In genomic region chr20:46552460-46553420, GRCh38 we compare ENCODE assay signal across 8 cellular contexts.
DNase-seq lines count a peak whose midpoint lies in the region; ATAC-seq lines count a peak whose summit lies in the region.

No MANE protein-coding gene starts in this region.

- peak; percentile 53 for DNase-seq in activated naive CD4-positive, alpha-beta T cell treated with Interleukin-2 at 50 U/mL for 16 hours
- no peak for DNase-seq in activated naive CD4-positive, alpha-beta T cell (lab: John Stamatoyannopoulos, UW)
- peak; percentile 32 for DNase-seq in activated CD8-positive, alpha-beta memory T cell treated with anti-CD3 and anti-CD28 coated beads, Interleukin-2, amount 50 U/mL, for 4 hours
- peak; percentile 63 for DNase-seq in stimulated activated CD8-positive, alpha-beta memory T cell treated with anti-CD3 and anti-CD28 coated beads, Interleukin-4, amount 100 ng/mL, for 48 hours
- DNase-seq in NCI-H2081 (lab: John Stamatoyannopoulos, UW) (no peak), NCI-H1436 (lab: John Stamatoyannopoulos, UW) (no peak), NCI-H128 (lab: John Stamatoyannopoulos, UW; ENCODE audit: unreplicated experiment) (no peak)

- ATAC-seq in HG03432 (IDR thresholded peaks at IDR 0.05; ENCODE audit: unreplicated experiment), result peak; percentile 82

Comparison
In these comparisons a context has a peak if more than half of its experiments do, and no peak if none do; other contexts are left out.
1. DNase-seq: peak in activated naive CD4-positive, alpha-beta T cell treated with Interleukin-2 at 50 U/mL for 16 hours (single experiment), activated CD8-positive, alpha-beta memory T cell treated with anti-CD3 and anti-CD28 coated beads, Interleukin-2, amount 50 U/mL, for 4 hours (single experiment) and stimulated activated CD8-positive, alpha-beta memory T cell treated with anti-CD3 and anti-CD28 coated beads, Interleukin-4, amount 100 ng/mL, for 48 hours (single experiment); none in activated naive CD4-positive, alpha-beta T cell (0 of 4), NCI-H2081 (0 of 2), NCI-H1436 (single experiment) and NCI-H128 (single experiment).